Comparison of ENCODE assay signal across 2 cellular contexts in the genomic region with DNA sequence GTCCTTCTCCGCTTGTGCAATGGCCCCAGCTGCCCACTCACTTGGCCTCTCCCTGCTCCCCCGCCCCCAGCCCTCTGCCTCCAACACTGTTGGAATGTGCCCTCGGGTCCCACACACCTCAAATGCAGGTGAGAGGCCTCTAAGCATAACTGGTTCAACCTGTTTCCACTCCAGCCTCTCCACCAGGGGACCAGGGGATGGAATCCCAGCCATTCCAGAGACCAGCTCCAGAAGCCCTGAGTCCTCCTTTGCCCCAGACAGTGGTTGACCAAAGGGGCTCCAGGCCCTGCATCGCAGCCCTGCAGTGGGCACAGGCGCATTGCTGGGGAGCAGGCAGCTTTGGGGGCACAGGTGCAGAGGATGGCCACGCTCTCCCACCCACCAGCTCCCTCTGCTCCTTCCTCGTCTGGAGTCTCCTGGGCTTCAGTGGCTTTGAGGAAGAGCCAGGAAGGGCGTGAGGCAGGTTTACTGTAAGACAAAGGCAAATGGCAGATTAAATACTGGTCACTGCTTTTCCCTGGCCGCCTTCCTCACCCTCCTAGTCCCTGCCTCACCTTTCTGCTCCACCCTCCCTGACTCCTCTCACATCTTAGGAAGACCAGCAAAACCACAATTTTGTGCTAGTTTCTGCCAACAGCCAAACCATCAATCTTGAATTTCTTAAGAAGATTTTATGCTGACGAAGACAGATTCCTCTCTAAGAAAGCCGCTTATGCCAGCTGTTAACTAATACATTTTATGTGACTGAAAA.
A peak's percentile ranks its signal among the peaks of the same experiment; 100 is the strongest.
TF ChIP-seq lines count a peak whose summit lies in the region.

No MANE protein-coding gene starts in this region.

TF ChIP-seq in A549, 52 proteins besides CTCF, POLR2A, EP300 and RAD21:
- TF ChIP-seq JUN (IDR thresholded peaks at IDR 0.05), result no peak
- no peak for TF ChIP-seq NFE2L2 (conservative IDR thresholded peaks at IDR 0.05; ENCODE audit: low read length)
- peak; percentile 71 for TF ChIP-seq MAFK (IDR thresholded peaks at IDR 0.05; ENCODE audit: partially characterized antibody)

TF ChIP-seq in H1, 55 proteins besides CTCF, POLR2A, EP300 and RAD21:
- TF ChIP-seq RBBP5 (IDR thresholded peaks at IDR 0.05; ENCODE audit: borderline replicate concordance, low read depth, low read length) (peak; percentile 99), TBP (IDR thresholded peaks at IDR 0.05; ENCODE audit: low read depth, low read length) (0 out of 2 replicates have a peak, but pooled peaks have one; percentile 26), YY1 (IDR thresholded peaks at IDR 0.05; ENCODE audit: low read depth, low read length) (peak; percentile 26; the same call in 1 of the 2 replicates), E2F6 (IDR thresholded peaks at IDR 0.05) (0 out of 2 replicates have a peak, but pooled peaks have one; percentile 38), CHD2 (IDR thresholded peaks at IDR 0.05; ENCODE audit: low read length) (peak; percentile 55; the same call in 1 of the 2 replicates), TEAD4 (IDR thresholded peaks at IDR 0.05; ENCODE audit: low read depth, low read length) (peak; percentile 77), SP1 (IDR thresholded peaks at IDR 0.05; ENCODE audit: low read depth, low read length) (peak; percentile 91; the same call in 1 of the 2 replicates), JUND (IDR thresholded peaks at IDR 0.05; ENCODE audit: low read length) (no peak), EGR1 (IDR thresholded peaks at IDR 0.05; ENCODE audit: borderline replicate concordance, low read depth, low read length) (peak; percentile 57; the same call in 1 of the 2 replicates), CTBP2 (IDR thresholded peaks at IDR 0.05; ENCODE audit: borderline replicate concordance, insufficient read depth, insufficient read length, low read length) (no peak), SIX5 (IDR thresholded peaks at IDR 0.05; ENCODE audit: low read depth, low read length) (no peak), MAX (IDR thresholded peaks at IDR 0.05) (peak; percentile 51), ASH2L (IDR thresholded peaks at IDR 0.05; ENCODE audit: low read length) (peak; percentile 94), TCF12 (IDR thresholded peaks at IDR 0.05; ENCODE audit: low read depth, low read length) (peak; percentile 89; the same call in 1 of the 2 replicates), HDAC2 (IDR thresholded peaks at IDR 0.05; ENCODE audit: borderline replicate concordance in 1 of 2, low read depth in 2 of 2, low read length in 2 of 2) (0 out of 4 replicates have a peak, but pooled peaks of 1 of the 2 experiments have one; percentile 44)
